ENCODE assay signal across 13 cellular contexts in the genomic region with DNA sequence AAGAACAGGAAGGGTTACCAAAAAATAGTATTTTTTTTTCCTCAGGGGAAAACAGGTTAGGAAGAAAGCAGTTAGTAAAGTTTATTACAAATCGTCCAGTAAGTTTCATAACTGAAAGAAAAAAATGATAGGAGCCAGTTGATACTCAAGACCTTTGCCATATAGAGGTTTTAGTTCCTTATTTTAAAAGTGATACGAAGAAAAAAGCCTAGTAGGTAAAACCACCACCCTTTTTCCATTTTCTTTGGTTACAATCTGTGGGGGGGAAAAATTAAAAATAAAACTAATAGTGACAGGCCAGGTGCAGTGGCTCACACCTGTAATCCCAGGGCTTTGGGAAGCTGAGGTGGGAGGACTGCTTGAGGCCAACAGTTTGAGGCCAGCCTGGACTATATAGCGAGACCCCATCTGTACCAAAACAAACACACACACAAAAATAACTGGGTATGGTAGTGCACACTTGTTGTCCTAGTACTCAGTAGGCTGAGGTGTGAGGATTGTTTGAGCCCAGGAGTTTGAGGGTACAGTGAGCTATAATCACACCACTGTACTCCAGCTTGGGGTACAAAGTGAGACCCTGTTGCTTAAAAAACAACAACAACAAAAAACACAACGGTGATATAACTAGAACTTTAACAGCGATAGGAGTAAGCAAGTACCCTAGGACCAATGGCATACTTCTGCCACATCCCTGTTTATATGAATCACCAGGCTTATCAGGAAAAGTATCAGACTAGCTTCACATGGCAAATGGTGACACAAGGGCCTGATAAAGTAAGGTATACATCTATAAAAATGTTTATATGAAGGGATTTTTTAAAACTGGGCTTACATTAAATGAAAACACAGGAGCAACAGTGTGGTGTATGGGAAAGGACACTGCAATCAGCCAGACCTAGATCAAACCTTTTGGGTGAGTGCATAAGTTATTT. TPM values are rescaled to one million over a fixed set of nuclear protein-coding genes. Genes with fewer than 3 reads are reported as not detected.
DNase-seq lines count a peak whose midpoint lies in the region; FAIRE-seq and TF ChIP-seq lines count a peak whose summit lies in the region.
"Had no signal": no experiment of that assay in that cellular context is flagged by ENCODE, and none has a peak within 500 bp of the region (broad histone marks: within the 10 kb centered on the region; RNA-seq: fewer than 3 reads in every experiment).

No MANE protein-coding gene starts in this region.

- DNase-seq in GM19239 (ENCODE audit: insufficient read length, low spot score) (no peak), SK-N-SH (no peak), dorsolateral prefrontal cortex (no peak), NCI-H526 treated with DMSO at 0.1 percent for 48 hours (lab: John Stamatoyannopoulos, UW) (no peak), NCI-H1048 (lab: John Stamatoyannopoulos, UW) (no peak), NCI-H1694 (lab: John Stamatoyannopoulos, UW) (no peak), RKO (ENCODE audit: low spot score) (no peak)
- DNase-seq: activated effector memory CD4-positive, alpha-beta T cell treated with anti-CD3 and anti-CD28 coated beads, Interleukin-2, amount 50 U/mL, for 16 hours had no signal

- peak overlapping the region; percentile 48 for H3K27ac ChIP-seq in ACC112 (ENCODE audit: low read depth, low read length)
- peak overlapping the region in 1 of 2 experiments; percentile 46; a peak in 1 of 4 replicates for H3K27ac ChIP-seq in SK-N-SH (ENCODE audit: low read depth in 2 of 2, low read length in 1 of 2)
- peak overlapping the region in 53 of 59 donors; percentile 2 to 96 (median 77) for H3K27ac ChIP-seq in dorsolateral prefrontal cortex
- H3K27ac ChIP-seq: coronary artery, parathyroid adenoma had no signal

- no peaks in the 10 kb centered on the region for H3K9me2 ChIP-seq in SK-N-SH

- H3K4me3 ChIP-seq in ACC112 (ENCODE audit: low read depth, low read length) (peak overlapping the region; percentile 19), SK-N-SH (ENCODE audit: low read depth in 2 of 2, low read length in 1 of 2) (no peak overlapping the region), dorsolateral prefrontal cortex (peak overlapping the region in 7 of 59 donors; percentile 4 to 98 (median 7))
- H3K4me3 ChIP-seq: coronary artery had no signal

- no peak overlapping the region for H3K9ac ChIP-seq in SK-N-SH
- H3K9ac ChIP-seq: parathyroid adenoma had no signal

- peak; percentile 79 for FAIRE-seq in GM19239 (lab: Jason Lieb, UNC)

- H3F3A ChIP-seq in SK-N-SH (replicated peaks; ENCODE audit: insufficient read depth), result peaks cover 5% of the 10 kb centered on the region

- POLR2A ChIA-PET in SK-N-SH (lab: Yijun Ruan, JAX), result no interaction called here

- TF ChIP-seq CTCF in SK-N-SH (IDR thresholded peaks at IDR 0.05) (no peak), dorsolateral prefrontal cortex (IDR thresholded peaks at IDR 0.05 in 54 of 56, conservative IDR thresholded peaks at IDR 0.05 in 2 of 56; ENCODE audit: low read depth in 1 of 56, partially characterized antibody in 56 of 56) (no peak)

- H2AFZ ChIP-seq in ACC112 (ENCODE audit: low read length, unreplicated experiment), result no peak overlapping the region
- H2AFZ ChIP-seq in SK-N-SH (ENCODE audit: low read depth), result no peak overlapping the region
- H2AFZ ChIP-seq: parathyroid adenoma had no signal

- H4K20me1 ChIP-seq in SK-N-SH (ENCODE audit: insufficient read depth), result peaks cover 12% of the 10 kb centered on the region

- intact Hi-C loops in dorsolateral prefrontal cortex (cut with DNase I), result no loop called here

- peak overlapping the region; percentile 15 for H3K4me2 ChIP-seq in SK-N-SH

- WGBS in SK-N-SH (ENCODE audit: low lambda C conversion rate), result 84% methylated on average over 5 of the region's 5 CpGs

- H3K9me3 ChIP-seq in SK-N-SH, result no peaks in the 10 kb centered on the region

- CTCF ChIA-PET in SK-N-SH (lab: Yijun Ruan, JAX), result interaction anchor here (1.0 to 1.9 kb wide), 4 partner anchors 16 to 169 kb away, joined by 3 to 5 read pairs (median 4); no protein-coding TSS in a partner anchor

- peaks cover 39% of the 10 kb centered on the region for H3K4me1 ChIP-seq in ACC112 (ENCODE audit: control insufficient read depth, insufficient read depth, low read length, unreplicated experiment)
- peaks cover 0 to 13% of the 10 kb centered on the region in 2 experiments; a peak in 3 of 4 replicates for H3K4me1 ChIP-seq in SK-N-SH (ENCODE audit: control insufficient read depth in 1 of 2, insufficient read depth in 2 of 2, low read depth in 1 of 2, low read length in 1 of 2)

- H3K79me2 ChIP-seq in ACC112 (ENCODE audit: control insufficient read depth, insufficient read depth, low read length, unreplicated experiment) (peaks cover 67% of the 10 kb centered on the region), SK-N-SH (ENCODE audit: insufficient read depth) (peaks cover 69% of the 10 kb centered on the region)

- H3K27me3 ChIP-seq in ACC112 (ENCODE audit: insufficient read depth, low read length), result no peaks in the 10 kb centered on the region
- H3K27me3 ChIP-seq in SK-N-SH (ENCODE audit: insufficient read depth), result no peaks in the 10 kb centered on the region
- H3K27me3 ChIP-seq in dorsolateral prefrontal cortex, result no peaks in the 10 kb centered on the region

- H3K36me3 ChIP-seq in ACC112 (ENCODE audit: insufficient read depth, low read length) (peaks cover 5% of the 10 kb centered on the region; the same call in 1 of the 2 replicates), SK-N-SH (replicated peaks in 1 of 2; ENCODE audit: control insufficient read depth in 1 of 2, insufficient read depth in 2 of 2, low read length in 1 of 2) (peaks cover 6 to 19% of the 10 kb centered on the region in 2 experiments)

- no peak for TF ChIP-seq RAD21 in SK-N-SH (IDR thresholded peaks at IDR 0.05; ENCODE audit: low read length)

- TF ChIP-seq EP300 in SK-N-SH (IDR thresholded peaks at IDR 0.05; ENCODE audit: borderline replicate concordance in 1 of 2, low read depth in 1 of 2, low read length in 1 of 2), result no peak

TF ChIP-seq in SK-N-SH, 30 proteins besides CTCF, POLR2A, EP300 and RAD21:
- TF ChIP-seq TCF12 (IDR thresholded peaks at IDR 0.05), result no peak
- TF ChIP-seq, protein P1, sequence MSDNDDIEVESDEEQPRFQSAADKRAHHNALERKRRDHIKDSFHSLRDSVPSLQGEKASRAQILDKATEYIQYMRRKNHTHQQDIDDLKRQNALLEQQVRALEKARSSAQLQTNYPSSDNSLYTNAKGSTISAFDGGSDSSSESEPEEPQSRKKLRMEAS (IDR thresholded peaks at IDR 0.05; ENCODE audit: low read depth), result no peak
TF ChIP-seq in SK-N-SH: peak in this region for 0.

RNA-seq across cellular contexts. Expression of a gene that starts 5.4 kb away (rescaled TPM):
- 249 and 314 TPM in 2 replicates for polyA plus RNA-seq in SK-N-SH (2012; rRNA removed)
- polyA plus RNA-seq in SK-N-SH (2012; cell fraction: cytosol; rRNA removed), result 338 and 354 TPM in 2 replicates
- 85.7 and 156 TPM in 2 replicates for polyA plus RNA-seq in SK-N-SH (2012; cell fraction: nucleus; rRNA removed)
- total RNA-seq in dorsolateral prefrontal cortex, result 100 to 1,000 TPM; 155 to 435 (median 269) TPM

RNA-seq across cellular contexts. Expression of a gene that starts 5.8 kb away (rescaled TPM):
- 4.7 and 5.5 TPM in 2 replicates for polyA plus RNA-seq in SK-N-SH (2012; rRNA removed)
- polyA plus RNA-seq in SK-N-SH (2012; cell fraction: cytosol; rRNA removed), result 4.1 and 5.2 TPM in 2 replicates
- polyA plus RNA-seq in SK-N-SH (2012; cell fraction: nucleus; rRNA removed), result 8.9 and 9.0 TPM in 2 replicates
- 10 to 100 TPM in 29 of 120 experiments, 1 to 10 TPM in 91; 5.2 to 16.1 (median 8.6) TPM for total RNA-seq in dorsolateral prefrontal cortex

RNA-seq across cellular contexts. Expression of a gene that starts 29.7 kb away (rescaled TPM):
- not detected in 2 replicates for polyA plus RNA-seq in SK-N-SH (2012; rRNA removed)
- not detected in 2 replicates for polyA plus RNA-seq in SK-N-SH (2012; cell fraction: cytosol; rRNA removed)
- polyA plus RNA-seq in SK-N-SH (2012; cell fraction: nucleus; rRNA removed), result not detected in 2 replicates
- total RNA-seq in dorsolateral prefrontal cortex, result 1 to 10 TPM in 1 of 120 experiments, under 1 TPM in 1, not detected in 118; 0.23 to 1.0 TPM
- total RNA-seq: lower leg skin, subcutaneous adipose tissue had no signal
